ENCODE assay signal across 8 cellular contexts in the genomic region with DNA sequence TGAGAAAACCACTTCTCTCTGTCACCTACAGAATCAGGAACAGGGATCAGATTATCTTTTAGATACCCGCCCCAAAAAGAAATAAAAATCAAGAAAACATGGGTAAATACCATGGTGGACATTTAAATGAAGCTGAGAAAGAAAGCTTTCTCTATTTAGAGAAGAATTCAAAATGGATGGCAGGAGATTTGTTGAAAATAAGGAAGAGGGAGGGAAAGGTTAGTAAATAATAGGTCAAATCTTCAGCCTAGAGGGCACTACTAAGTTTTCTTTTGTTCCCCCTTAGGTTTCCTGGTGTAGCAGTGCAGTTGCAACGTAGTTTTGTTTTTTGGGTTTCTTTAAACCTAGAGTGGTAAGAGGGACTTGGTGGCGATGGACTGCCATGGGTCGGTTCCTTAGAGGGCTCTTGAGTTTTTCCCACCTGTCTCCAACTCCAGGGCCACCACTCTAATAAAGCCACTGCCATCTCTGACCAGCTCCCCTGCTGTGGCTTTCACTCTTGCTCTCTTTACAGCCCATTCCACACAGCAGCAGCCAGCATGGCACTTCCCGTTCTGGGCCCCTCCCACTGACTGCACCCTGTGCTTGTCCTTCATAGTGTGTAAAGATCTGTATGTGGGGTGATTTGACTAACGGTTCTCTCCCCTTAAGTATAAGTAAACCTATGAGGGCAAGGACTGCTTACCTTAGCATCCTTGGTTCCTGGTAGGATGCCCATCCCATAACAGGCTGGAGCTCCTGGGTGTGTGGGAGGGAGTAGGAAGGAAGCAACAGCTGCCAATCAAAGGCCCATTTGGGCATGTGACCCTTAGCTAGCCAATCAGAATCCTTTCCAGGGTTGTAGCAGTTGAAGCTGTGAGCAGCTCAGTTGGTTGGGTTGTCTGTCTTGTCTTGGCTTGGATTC.
DNase-seq lines count a peak whose midpoint lies in the region; TF ChIP-seq lines count a peak whose summit lies in the region.

No MANE protein-coding gene starts in this region.

- H3K36me3 Mint-ChIP-seq in activated CD4-positive, alpha-beta memory T cell treated with anti-CD3 and anti-CD28 coated beads for 36 hours = no peaks in the 10 kb centered on the region
- H3K36me3 Mint-ChIP-seq in immature natural killer cell (peaks cover 0 to 6% (median 0%) of the 10 kb centered on the region in 3 donors), progenitor cell of endocrine pancreas (ENCODE audit: insufficient read depth) (no peaks in the 10 kb centered on the region)

- H3K4me1 Mint-ChIP-seq in activated CD4-positive, alpha-beta memory T cell treated with anti-CD3 and anti-CD28 coated beads for 36 hours (ENCODE audit: low read depth) = peaks cover 16% of the 10 kb centered on the region
- H3K4me1 Mint-ChIP-seq in immature natural killer cell (peaks cover 28 to 45% of the 10 kb centered on the region in 2 donors), progenitor cell of endocrine pancreas (ENCODE audit: low read depth) (no peaks in the 10 kb centered on the region)

- H3K27me3 ChIP-seq in KMS-11 (ENCODE audit: insufficient read depth, low read depth) = no peaks in the 10 kb centered on the region

- peak overlapping the region; percentile 60 for H2AFZ ChIP-seq in KMS-11 (ENCODE audit: low read depth)

- H3K79me2 ChIP-seq in KMS-11 (ENCODE audit: insufficient read depth, low read depth) = no peaks in the 10 kb centered on the region

- no peak overlapping the region for H3K9ac ChIP-seq in KMS-11

- H3K4me3 Mint-ChIP-seq in activated CD4-positive, alpha-beta memory T cell treated with anti-CD3 and anti-CD28 coated beads for 36 hours = peak overlapping the region; percentile 63
- H3K4me3 Mint-ChIP-seq in immature natural killer cell = peak overlapping the region; percentile 88 to 91 (median 88)
- no peak overlapping the region for H3K4me3 Mint-ChIP-seq in progenitor cell of endocrine pancreas (ENCODE audit: low read depth)

- peaks cover 55% of the 10 kb centered on the region for H3K4me1 ChIP-seq in KMS-11 (ENCODE audit: low read depth, poor library complexity, severe bottlenecking)

- H4K20me1 ChIP-seq in KMS-11 (ENCODE audit: insufficient read depth) = no peaks in the 10 kb centered on the region

- H3K27me3 Mint-ChIP-seq in activated CD4-positive, alpha-beta memory T cell treated with anti-CD3 and anti-CD28 coated beads for 36 hours = peaks cover 5% of the 10 kb centered on the region
- peaks cover 0 to 7% (median 0%) of the 10 kb centered on the region in 3 donors for H3K27me3 Mint-ChIP-seq in immature natural killer cell (ENCODE audit: low read depth in 3 of 3)
- H3K27me3 Mint-ChIP-seq in progenitor cell of endocrine pancreas = peaks cover 8% of the 10 kb centered on the region

- TF ChIP-seq CTCF in KMS-11 (conservative IDR thresholded peaks at IDR 0.05; ENCODE audit: low read depth, low read length) = no peak
- TF ChIP-seq CTCF in progenitor cell of endocrine pancreas (IDR thresholded peaks at IDR 0.05; ENCODE audit: unreplicated experiment) = no peak

- no peak overlapping the region for H3K4me3 ChIP-seq in KMS-11 (IDR thresholded peaks at IDR 0.05; ENCODE audit: insufficient read depth, low read depth, low read length)

- no peaks in the 10 kb centered on the region for H3K9me3 Mint-ChIP-seq in activated CD4-positive, alpha-beta memory T cell treated with anti-CD3 and anti-CD28 coated beads for 36 hours
- H3K9me3 Mint-ChIP-seq in immature natural killer cell = no peaks in the 10 kb centered on the region
- no peaks in the 10 kb centered on the region for H3K9me3 Mint-ChIP-seq in progenitor cell of endocrine pancreas (ENCODE audit: low read depth)

- peak overlapping the region; percentile 27 for H3K27ac ChIP-seq in KMS-11

- POLR2A ChIA-PET in activated CD4-positive, alpha-beta memory T cell treated with anti-CD3 and anti-CD28 coated beads for 36 hours (lab: Charles Lee) = interaction anchor here (1.8 kb wide), 1 partner anchor 151 kb away, joined by 5 read pairs; a partner anchor contains a TSS

- no peak overlapping the region for H3K27ac Mint-ChIP-seq in activated CD4-positive, alpha-beta memory T cell treated with anti-CD3 and anti-CD28 coated beads for 36 hours
- H3K27ac Mint-ChIP-seq in immature natural killer cell = peak overlapping the region; percentile 45 to 90 (median 75)
- H3K27ac Mint-ChIP-seq in progenitor cell of endocrine pancreas = no peak overlapping the region

- no peaks in the 10 kb centered on the region for H3K36me3 ChIP-seq in KMS-11 (ENCODE audit: insufficient read depth)

- intact Hi-C loops in activated CD4-positive, alpha-beta memory T cell treated with anti-CD3 and anti-CD28 coated beads for 36 hours (cut with micrococcal nuclease) = no loop called here

- H3K4me2 ChIP-seq in KMS-11 = peak overlapping the region; percentile 51; the same call in 1 of the 2 replicates

- CTCF ChIA-PET in activated CD4-positive, alpha-beta memory T cell treated with anti-CD3 and anti-CD28 coated beads for 36 hours (lab: Charles Lee) = interaction anchor here (0.6 kb wide), 1 partner anchor 458 kb away, joined by 4 read pairs; no protein-coding TSS in a partner anchor

- DNase-seq in DMS53 (lab: John Stamatoyannopoulos, UW) (peak; percentile 8), DMS53 treated with DMSO at 0.1 percent for 48 hours (lab: John Stamatoyannopoulos, UW; ENCODE audit: unreplicated experiment) (no peak), HCEC 1CT (peak; percentile 33), immature natural killer cell (peak; percentile 61 to 66 (median 65)), NCI-H2081 treated with DMSO at 0.1 percent for 48 hours (lab: John Stamatoyannopoulos, UW) (no peak), progenitor cell of endocrine pancreas (ENCODE audit: low spot score, unreplicated experiment) (no peak)
- DNase-seq in activated CD4-positive, alpha-beta memory T cell treated with anti-CD3 and anti-CD28 coated beads for 36 hours = peak; percentile 47

Comparison
In these comparisons a context has a peak if more than half of its experiments do, and no peak if none do; other contexts are left out.
1. DNase-seq: peak in DMS53 (single experiment), HCEC 1CT (single experiment), activated CD4-positive, alpha-beta memory T cell treated with anti-CD3 and anti-CD28 coated beads for 36 hours (single experiment) and immature natural killer cell (3 of 3); none in DMS53 treated with DMSO at 0.1 percent for 48 hours (single experiment), NCI-H2081 treated with DMSO at 0.1 percent for 48 hours (single experiment) and progenitor cell of endocrine pancreas (single experiment).
2. H3K27ac Mint-ChIP-seq: peak in immature natural killer cell (6 of 6); none in activated CD4-positive, alpha-beta memory T cell treated with anti-CD3 and anti-CD28 coated beads for 36 hours (single experiment) and progenitor cell of endocrine pancreas (single experiment).